Comparison of ENCODE assay signal across 8 cellular contexts in the genomic region with DNA sequence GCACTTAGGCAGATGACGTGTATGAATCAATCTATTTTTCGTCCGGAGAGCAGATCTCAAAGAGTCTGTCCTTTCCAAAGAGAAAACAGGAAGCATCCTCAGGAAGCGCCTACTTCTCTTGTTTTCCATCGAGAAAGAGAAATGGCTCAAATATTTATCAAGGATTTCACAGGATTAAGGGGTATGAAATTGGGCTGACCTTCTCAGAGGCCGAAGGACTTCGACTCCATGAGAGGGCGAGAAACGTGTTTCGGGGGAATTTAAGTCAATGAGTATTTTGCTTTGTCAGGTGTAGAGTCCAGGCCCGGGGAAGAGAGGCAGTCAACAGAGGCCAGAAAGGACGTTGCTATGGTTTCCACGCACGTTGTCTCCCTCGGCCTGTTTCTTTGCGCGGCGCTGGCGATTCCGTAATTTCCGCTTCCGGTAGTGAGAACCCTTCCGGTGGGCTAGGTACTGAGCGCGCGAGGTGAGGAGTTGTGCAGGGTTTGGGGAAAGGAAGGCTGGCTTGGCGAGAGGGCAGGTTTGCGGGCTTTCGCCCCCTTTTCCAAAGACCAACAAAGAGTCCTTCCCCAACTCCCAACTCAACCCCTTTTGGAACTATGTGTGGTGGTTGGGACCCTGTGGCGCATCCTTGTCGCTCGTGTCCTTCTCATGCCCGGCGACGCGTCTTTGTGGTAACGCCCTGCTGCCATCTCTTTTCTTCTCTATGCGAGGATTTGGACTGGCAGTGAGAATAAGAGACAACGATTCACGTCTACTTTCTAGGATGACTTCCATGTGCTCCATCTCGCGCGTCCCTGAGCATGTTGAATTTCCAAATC. TPM values are rescaled to one million over a fixed set of nuclear protein-coding genes. Genes with fewer than 3 reads are reported as not detected.
DNase-seq lines count a peak whose midpoint lies in the region; ATAC-seq, FAIRE-seq and TF ChIP-seq lines count a peak whose summit lies in the region.

Gene MRPS21, plus strand, starts transcription at position 429 of the 821 bp plus-strand sequence. CDS start 506 bp downstream, outside the sequence.

- H3K4me3 ChIP-seq in adipocyte (ENCODE audit: low read length) (peak within 1 kb of the TSS; percentile 99), trophoblast cell (ENCODE audit: low read depth, low read length) (peak within 1 kb of the TSS; percentile 88), transverse colon (peak within 1 kb of the TSS; percentile 57 to 70 (median 64))

- TF ChIP-seq EP300 in transverse colon (IDR thresholded peaks at IDR 0.05; ENCODE audit: low read depth), result no peak

- H3K4me3 Mint-ChIP-seq in T-cell, result peak within 1 kb of the TSS; percentile 90 to 93 (median 92)

- H3K36me3 Mint-ChIP-seq in T-cell, result peaks cover 13% of the 10 kb centered on the region

- H3K27ac Mint-ChIP-seq in T-cell, result peak within 1 kb of the TSS; percentile 96 to 98

- no peak within 1 kb of the TSS for H2AK5ac ChIP-seq in trophoblast cell (ENCODE audit: low read length)

- H3K27ac ChIP-seq in trophoblast cell (ENCODE audit: low read depth, low read length), result no peak within 1 kb of the TSS
- peak within 1 kb of the TSS; percentile 80 to 86 (median 83) for H3K27ac ChIP-seq in transverse colon

- H3K18ac ChIP-seq in trophoblast cell (ENCODE audit: low read length), result peak within 1 kb of the TSS; percentile 50

- peak; percentile 97 for ATAC-seq in HG02852 (IDR thresholded peaks at IDR 0.05; ENCODE audit: unreplicated experiment)
- peak; percentile 97 to 99 (median 98) for ATAC-seq in T-cell (replicated peaks in 1 of 4)

- DNase-seq in GM12891 (ENCODE audit: insufficient read length, low spot score) (peak; percentile 82), NCI-H146 (lab: John Stamatoyannopoulos, UW) (peak; percentile 93), T-cell (peak; percentile 64 to 89 (median 81)), adipocyte (ENCODE audit: low read depth) (peak; percentile 97), cardiac septum (ENCODE audit: low spot score) (peak; percentile 94), trophoblast cell (peak; percentile 88 to 96), transverse colon (peak; percentile 90)

- peak; percentile 97 for TF ChIP-seq POLR2A in GM12891 (IDR thresholded peaks at IDR 0.05; ENCODE audit: low read depth, low read length)
- TF ChIP-seq POLR2A in transverse colon (IDR thresholded peaks at IDR 0.05), result peak; percentile 70

- peak within 1 kb of the TSS; percentile 82 for H4K8ac ChIP-seq in trophoblast cell (ENCODE audit: low read depth, low read length)

- intact Hi-C loops in cardiac septum (cut with DNase I) (loop anchor here (1.0 kb wide), 1 partner anchor 24 kb away; the partner anchor contains the start of gene APH1A), transverse colon (cut with DNase I; ENCODE audit: low total_unique reads) (no loop called here)

- H3K4me1 Mint-ChIP-seq in T-cell, result peaks cover 25 to 35% (median 35%) of the 10 kb centered on the region in 3 donors

- H3K14ac ChIP-seq in trophoblast cell (ENCODE audit: low read length), result peak within 1 kb of the TSS; percentile 54

- H3K27me3 Mint-ChIP-seq in T-cell, result no peaks in the 10 kb centered on the region

- WGBS in trophoblast cell (ENCODE audit: extremely low coverage, insufficient coverage, insufficient read length), result no CpG with 5 or more reads among the region's 43 CpGs
- WGBS in transverse colon (ENCODE audit: low coverage in 1 of 2), 2 donors, result 9 to 24% methylated on average over 16 to 43 of the region's 43 CpGs

- in situ Hi-C loops in transverse colon (cut with MboI; ENCODE audit: low pct_ligation_motif_present in 1 of 4, low pct_unique_long_range_greater_than_20kb in 1 of 4, low sequenced_read_pairs in 3 of 4), result no loop called here

- peaks cover 13% of the 10 kb centered on the region for H3K4me1 ChIP-seq in adipocyte (ENCODE audit: control insufficient read depth, insufficient read depth, low read length)
- peaks cover 0 to 5% of the 10 kb centered on the region in 2 experiments for H3K4me1 ChIP-seq in trophoblast cell (ENCODE audit: control insufficient read depth in 1 of 2, insufficient read depth in 2 of 2, low read length in 2 of 2)
- H3K4me1 ChIP-seq in transverse colon, result peaks cover 9 to 17% (median 12%) of the 10 kb centered on the region in 4 donors

- no peak within 1 kb of the TSS for H2BK120ac ChIP-seq in trophoblast cell (ENCODE audit: insufficient read depth, low read length, poor library complexity)

- H3K4ac ChIP-seq in trophoblast cell (ENCODE audit: low read depth, low read length), result peak within 1 kb of the TSS; percentile 80

- H3K9ac ChIP-seq in adipocyte (ENCODE audit: low read length) (peak within 1 kb of the TSS; percentile 91), trophoblast cell (ENCODE audit: low read length) (peak within 1 kb of the TSS; percentile 81)

- H2BK5ac ChIP-seq in trophoblast cell (ENCODE audit: low read depth, low read length, poor library complexity), result no peak within 1 kb of the TSS

- peaks cover 3% of the 10 kb centered on the region for H3K79me2 ChIP-seq in trophoblast cell (ENCODE audit: control insufficient read depth, insufficient read depth, low read length, poor library complexity)

- peaks cover 11% of the 10 kb centered on the region for H3K36me3 ChIP-seq in adipocyte (ENCODE audit: control insufficient read depth, insufficient read depth, low read length, severe bottlenecking)
- peaks cover 12 to 14% of the 10 kb centered on the region in 2 experiments for H3K36me3 ChIP-seq in trophoblast cell (ENCODE audit: control insufficient read depth in 1 of 2, insufficient read depth in 2 of 2, low read length in 2 of 2)
- H3K36me3 ChIP-seq in transverse colon, result peaks cover 0 to 7% (median 0%) of the 10 kb centered on the region in 4 donors

- H3K4me2 ChIP-seq in trophoblast cell (ENCODE audit: low read length), result peak within 1 kb of the TSS; percentile 92

- H4K12ac ChIP-seq in trophoblast cell (ENCODE audit: low read depth, low read length), result peak within 1 kb of the TSS; percentile 48

- H3K27me3 ChIP-seq in adipocyte (replicated peaks; ENCODE audit: control insufficient read depth, insufficient read depth, low read length) (no peaks in the 10 kb centered on the region), trophoblast cell (ENCODE audit: insufficient read depth, low read length) (no peaks in the 10 kb centered on the region), transverse colon (no peaks in the 10 kb centered on the region)

- no peak within 1 kb of the TSS for H3K23ac ChIP-seq in trophoblast cell (ENCODE audit: low read length)

- POLR2A ChIA-PET in T-cell (lab: Charles Lee), result no interaction called here

- peak; percentile 98 for FAIRE-seq in GM12891 (lab: Jason Lieb, UNC)

- peak within 1 kb of the TSS; percentile 35 for H2AFZ ChIP-seq in trophoblast cell (ENCODE audit: insufficient read depth, low read length, poor library complexity)

- TF ChIP-seq CTCF in transverse colon (IDR thresholded peaks at IDR 0.05), result no peak

- H4K91ac ChIP-seq in trophoblast cell (ENCODE audit: low read depth, low read length), result peak within 1 kb of the TSS; percentile 41

- no peak within 1 kb of the TSS for H2BK12ac ChIP-seq in trophoblast cell (ENCODE audit: low read length)

- CTCF ChIA-PET in T-cell (lab: Charles Lee), result no interaction called here

- H3K9me3 Mint-ChIP-seq in T-cell, result no peaks in the 10 kb centered on the region

- H3K9me3 ChIP-seq in adipocyte (ENCODE audit: control insufficient read depth, low read length) (no peaks in the 10 kb centered on the region), trophoblast cell (ENCODE audit: insufficient read depth, low read depth, low read length) (peaks cover 2% of the 10 kb centered on the region), transverse colon (no peaks in the 10 kb centered on the region)

- H3K79me1 ChIP-seq in trophoblast cell (ENCODE audit: low read length), result peaks cover 3% of the 10 kb centered on the region

TF ChIP-seq in GM12891, 5 proteins besides CTCF, POLR2A, EP300 and RAD21:
- no peak for TF ChIP-seq PAX5 (IDR thresholded peaks at IDR 0.05; ENCODE audit: insufficient read depth, low read length, severe bottlenecking)
- TF ChIP-seq TAF1 (IDR thresholded peaks at IDR 0.05; ENCODE audit: low read depth, low read length), result peak; percentile 89
- peak; percentile 98 for TF ChIP-seq POLR2AphosphoS5 (IDR thresholded peaks at IDR 0.05; ENCODE audit: low read depth, low read length)
- no peak for TF ChIP-seq SPI1 (IDR thresholded peaks at IDR 0.05; ENCODE audit: low read depth, low read length)
- TF ChIP-seq POU2F2 (IDR thresholded peaks at IDR 0.05; ENCODE audit: low read depth, low read length), result peak; percentile 66

RNA-seq across cellular contexts. Expression of gene MRPS21, which starts in this region (rescaled TPM):
- polyA plus RNA-seq in GM12891 (2012; ENCODE audit: low read depth, missing spikeins), result 103 TPM
- 10 to 100 TPM; 51.9 to 75.0 (median 66.8) TPM for total RNA-seq in T-cell
- total RNA-seq in cardiac septum, result 67.8 TPM
- 86.6 and 91.4 TPM in 2 replicates for polyA plus RNA-seq in trophoblast cell (2013)
- 10 to 100 TPM in 3 of 4 donors, 1 to 10 TPM in 1; 8.6 to 31.6 (median 25.7) TPM for total RNA-seq in transverse colon
